Comparison of ENCODE assay signal across 12 cellular contexts in genomic region chr17:73271078-73271477, GRCh38. TPM values are rescaled to one million over a fixed set of nuclear protein-coding genes. Genes with fewer than 3 reads are reported as not detected.
DNase-seq lines count a peak whose midpoint lies in the region; ATAC-seq, FAIRE-seq and TF ChIP-seq lines count a peak whose summit lies in the region.
"Had no signal": no experiment of that assay in that cellular context is flagged by ENCODE, and none has a peak within 500 bp of the region (broad histone marks: within the 10 kb centered on the region; RNA-seq: fewer than 3 reads in every experiment).

No MANE protein-coding gene starts in this region.

- FAIRE-seq in RCC 7860 (lab: Jason Lieb, UNC): no peak

- no peaks in the 10 kb centered on the region for H3K36me3 ChIP-seq in left lung
- H3K36me3 ChIP-seq: suprapubic skin had no signal

- H3K27ac ChIP-seq in caudate nucleus (ENCODE audit: low read depth, low read length): no peak overlapping the region
- H3K27ac ChIP-seq in left lung: no peak overlapping the region
- H3K27ac ChIP-seq: suprapubic skin had no signal

- ATAC-seq in GM18907 (IDR thresholded peaks at IDR 0.05; ENCODE audit: unreplicated experiment): peak; percentile 92
- peak; percentile 91 for ATAC-seq in HG02610 (IDR thresholded peaks at IDR 0.05; ENCODE audit: unreplicated experiment)
- ATAC-seq in left lung: no peak

- no peaks in the 10 kb centered on the region for H3K36me3 Mint-ChIP-seq in IgD-negative memory B cell
- no peaks in the 10 kb centered on the region for H3K36me3 Mint-ChIP-seq in nephron progenitor cell (ENCODE audit: low read depth)

- intact Hi-C loops in left lung (cut with DNase I): no loop called here

- H3K9me3 ChIP-seq in left lung: no peaks in the 10 kb centered on the region
- H3K9me3 ChIP-seq: suprapubic skin had no signal

- H3K9me3 Mint-ChIP-seq in IgD-negative memory B cell: peaks cover 0 to 3% (median 0%) of the 10 kb centered on the region in 3 donors
- H3K9me3 Mint-ChIP-seq in nephron progenitor cell: peaks cover 5% of the 10 kb centered on the region

- H3K27ac Mint-ChIP-seq in IgD-negative memory B cell (peak overlapping the region in 2 of 3 donors; percentile 53 to 54), nephron progenitor cell (no peak overlapping the region)

- H3K4me3 Mint-ChIP-seq in IgD-negative memory B cell (peak overlapping the region in 3 of 4 donors; percentile 46 to 88 (median 70)), nephron progenitor cell (no peak overlapping the region)

- H3K4me3 ChIP-seq in left lung: no peak overlapping the region
- H3K4me3 ChIP-seq: suprapubic skin had no signal

- DNase-seq in germinal center (ENCODE audit: low spot score): peak; percentile 64
- DNase-seq in nephron progenitor cell: no peak
- DNase-seq in caudate nucleus (lab: John Stamatoyannopoulos, UW): no peak
- DNase-seq in RCC 7860 (ENCODE audit: low spot score): no peak
- DNase-seq in left lung: no peak
- DNase-seq: cortex of kidney, islet precursor cell had no signal

- H3K4me1 Mint-ChIP-seq in IgD-negative memory B cell (peaks cover 5 to 6% (median 6%) of the 10 kb centered on the region in 3 donors), nephron progenitor cell (peaks cover 39% of the 10 kb centered on the region)

- TF ChIP-seq CTCF in nephron progenitor cell (IDR thresholded peaks at IDR 0.05) (no peak), left lung (IDR thresholded peaks at IDR 0.05) (no peak)

- no peaks in the 10 kb centered on the region for H3K27me3 ChIP-seq in left lung
- H3K27me3 ChIP-seq: suprapubic skin had no signal

- H3K27me3 Mint-ChIP-seq in IgD-negative memory B cell (no peaks in the 10 kb centered on the region), nephron progenitor cell (ENCODE audit: low read depth, poor library complexity) (no peaks in the 10 kb centered on the region)

- no peaks in the 10 kb centered on the region for H3K4me1 ChIP-seq in left lung
- H3K4me1 ChIP-seq: suprapubic skin had no signal

RNA-seq across cellular contexts. Expression of gene CPSF4L, which starts 9.4 kb away (rescaled TPM):
- not detected for polyA plus RNA-seq in IgD-negative memory B cell
- total RNA-seq in left lung: not detected
- total RNA-seq: skeletal muscle tissue, suprapubic skin had no signal

RNA-seq across cellular contexts. Expression of gene CDC42EP4, which starts 40.7 kb away (rescaled TPM):
- polyA plus RNA-seq in IgD-negative memory B cell: 0.39 TPM
- 10 to 100 TPM; 30.2 to 48.6 TPM for total RNA-seq in left lung
